1 cellular context compared by ENCODE assay signal in the genomic region with DNA sequence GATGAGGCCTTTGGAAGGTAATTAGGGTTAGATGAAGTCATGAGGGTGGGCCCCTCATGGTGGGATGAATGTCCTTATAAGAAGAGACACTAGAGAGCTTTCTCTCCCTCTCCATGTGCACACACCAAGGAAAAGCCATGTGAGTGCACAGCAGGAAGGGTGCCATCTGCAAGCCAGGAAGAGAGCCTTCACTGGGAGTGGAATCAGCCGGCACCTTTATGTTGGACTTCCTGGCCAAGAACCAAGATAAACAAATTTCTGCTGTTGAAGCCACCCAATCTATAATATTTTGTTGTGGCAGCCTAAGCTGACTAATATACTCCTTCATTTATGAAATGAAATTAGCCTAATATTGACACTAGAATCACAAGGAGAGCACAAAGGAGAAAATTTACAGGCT.
TF ChIP-seq lines count a peak whose summit lies in the region.

No MANE protein-coding gene starts in this region.

TF ChIP-seq in HEK293, 187 proteins besides CTCF, POLR2A, EP300 and RAD21 (continued from another document):
- TF ChIP-seq ZNF692 (tag by site-specific recombination; IDR thresholded peaks at IDR 0.05) (peak; percentile 71), ZBTB21 (tag by site-specific recombination; IDR thresholded peaks at IDR 0.05) (no peak), ZNF16 (tag by site-specific recombination; IDR thresholded peaks at IDR 0.05; ENCODE audit: low read depth) (no peak), ZNF292 (tag by site-specific recombination; IDR thresholded peaks at IDR 0.05; ENCODE audit: borderline replicate concordance, low read depth) (no peak), ZNF704 (tag by site-specific recombination; IDR thresholded peaks at IDR 0.05) (no peak), ZFP69B (tag by site-specific recombination; IDR thresholded peaks at IDR 0.05) (0 out of 2 replicates have a peak, but pooled peaks have one; percentile 45)
